21 cellular contexts compared by ENCODE assay signal in the genomic region with DNA sequence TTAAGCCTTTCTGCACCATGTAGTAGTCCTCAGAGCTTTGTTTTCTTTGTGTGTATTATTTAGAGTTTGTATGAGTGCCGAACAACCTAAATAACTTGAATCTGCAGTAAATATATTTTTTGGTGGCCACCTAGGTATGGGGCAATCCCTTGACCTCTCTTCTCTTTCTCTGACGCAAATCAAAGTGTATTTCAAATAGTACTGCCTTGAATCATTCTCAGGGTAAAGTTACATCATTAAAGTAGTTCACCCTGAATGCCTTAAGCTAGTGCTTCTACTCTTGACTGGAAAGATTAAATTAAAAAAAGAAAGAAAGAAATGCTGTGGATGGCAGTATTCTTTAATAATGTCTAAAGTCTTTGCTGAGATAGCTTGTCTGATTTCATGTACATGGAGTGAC.
"Had no signal": no experiment of that assay in that cellular context is flagged by ENCODE, and none has a peak within 500 bp of the region (broad histone marks: within the 10 kb centered on the region; RNA-seq: fewer than 3 reads in every experiment).

No MANE protein-coding gene starts in this region.

- H3K4me1 Mint-ChIP-seq: activated naive CD8-positive, alpha-beta T cell treated with anti-CD3 and anti-CD28 coated beads, Interleukin-2, amount 50 U/mL, for 24 hours; memory B cell; natural killer cell; stimulated activated memory B cell treated with anti-CD40 and anti-IgM and Interleukin-4, amounts not matched to agents 10 μg/mL and 1 μg/mL and 100 μg/mL, for 72 hours had no signal

- H3K36me3 ChIP-seq: ascending aorta, colonic mucosa, neutrophil, tibial artery had no signal

- H3K27ac Mint-ChIP-seq: activated naive CD4-positive, alpha-beta T cell treated with anti-CD3 and anti-CD28 coated beads for 36 hours; activated naive CD8-positive, alpha-beta T cell treated with anti-CD3 and anti-CD28 coated beads, Interleukin-2, amount 50 U/mL, for 24 hours; activated T-helper 2 cell treated with anti-CD3 and anti-CD28 coated beads, Interferon-gamma antibody, Interleukin-2, Interleukin-4, amounts not matched to agents 10 μg/mL and 5 μg/mL and 100 μg/mL, durations not matched to agents 14 hours and 24 hours and 36 hours; memory B cell; natural killer cell; stimulated activated memory B cell treated with anti-CD40 and anti-IgM and Interleukin-4, amounts not matched to agents 10 μg/mL and 1 μg/mL and 100 μg/mL, for 72 hours had no signal

- H3K4me3 Mint-ChIP-seq: activated naive CD4-positive, alpha-beta T cell treated with anti-CD3 and anti-CD28 coated beads for 36 hours; activated naive CD8-positive, alpha-beta T cell treated with anti-CD3 and anti-CD28 coated beads, Interleukin-2, amount 50 U/mL, for 24 hours; memory B cell; natural killer cell; stimulated activated memory B cell treated with anti-CD40 and anti-IgM and Interleukin-4, amounts not matched to agents 10 μg/mL and 1 μg/mL and 100 μg/mL, for 72 hours had no signal

- H3K27me3 ChIP-seq: ascending aorta, colonic mucosa, neutrophil, tibial artery had no signal

- ATAC-seq: activated naive CD8-positive, alpha-beta T cell treated with anti-CD3 and anti-CD28 coated beads, Interleukin-2, amount 50 U/mL, for 24 hours; esophagus mucosa; left ventricle myocardium superior; natural killer cell; stimulated activated memory B cell treated with anti-CD40 and anti-IgM and Interleukin-4, amounts not matched to agents 10 μg/mL and 1 μg/mL and 100 μg/mL, for 72 hours had no signal

- H3K9me3 ChIP-seq: ascending aorta, colonic mucosa, neutrophil, tibial artery had no signal

- H3K27me3 Mint-ChIP-seq: activated naive CD8-positive, alpha-beta T cell treated with anti-CD3 and anti-CD28 coated beads, Interleukin-2, amount 50 U/mL, for 24 hours; memory B cell; stimulated activated memory B cell treated with anti-CD40 and anti-IgM and Interleukin-4, amounts not matched to agents 10 μg/mL and 1 μg/mL and 100 μg/mL, for 72 hours had no signal

- H3K4me3 ChIP-seq: ascending aorta, colonic mucosa, tibial artery had no signal

- FAIRE-seq: kidney, urothelium cell line had no signal

- H3K4me1 ChIP-seq: ascending aorta, colonic mucosa, tibial artery had no signal

- H3K27ac ChIP-seq: ascending aorta, colonic mucosa, neutrophil, tibial artery had no signal

- H3K36me3 Mint-ChIP-seq: memory B cell; stimulated activated memory B cell treated with anti-CD40 and anti-IgM and Interleukin-4, amounts not matched to agents 10 μg/mL and 1 μg/mL and 100 μg/mL, for 72 hours had no signal

- DNase-seq: activated CD4-positive, alpha-beta T cell treated with anti-CD3 and anti-CD28 coated beads, Interleukin-2, amount 50 U/mL, for 4 hours; activated CD4-positive, CD25-positive, alpha-beta regulatory T cell treated with anti-CD3 and anti-CD28 coated beads, Interleukin-2, amount 50 U/mL, for 72 hours; activated naive CD4-positive, alpha-beta T cell treated with anti-CD3 and anti-CD28 coated beads for 36 hours; activated naive CD8-positive, alpha-beta T cell treated with anti-CD3 and anti-CD28 coated beads, Interleukin-2, amount 50 U/mL, for 24 hours; activated T-cell treated with anti-CD3 and anti-CD28 coated beads for 4 hours; caudate nucleus; colonic mucosa; foreskin fibroblast; hypothalamus; kidney; left ventricle myocardium superior; natural killer cell; stimulated activated CD4-positive, alpha-beta T cell treated with anti-CD3 and anti-CD28 coated beads, Interleukin-2, amount 100 ng/mL, for 48 hours; tibial artery had no signal
